1 cellular context compared by ENCODE assay signal in genomic region chr3:54008744-54009143, GRCh38.
TF ChIP-seq lines count a peak whose summit lies in the region.

No MANE protein-coding gene starts in this region.

TF ChIP-seq in H1, 55 proteins besides CTCF, POLR2A, EP300 and RAD21:
- no peak for TF ChIP-seq BRCA1 (IDR thresholded peaks at IDR 0.05; ENCODE audit: low read depth, low read length)
- TF ChIP-seq POLR2AphosphoS5 (IDR thresholded peaks at IDR 0.05; ENCODE audit: low read depth, low read length), result no peak
- TF ChIP-seq RNF2 (IDR thresholded peaks at IDR 0.05; ENCODE audit: borderline replicate concordance, low read depth, low read length, missing control alignments, poor library complexity, severe bottlenecking), result no peak
- no peak for TF ChIP-seq SIRT6 (IDR thresholded peaks at IDR 0.05; ENCODE audit: low read length)
- TF ChIP-seq NANOG (IDR thresholded peaks at IDR 0.05; ENCODE audit: insufficient read depth, low read depth, low read length, poor library complexity, severe bottlenecking), result no peak
